ENCODE assay signal across 1 cellular context in the genomic region with DNA sequence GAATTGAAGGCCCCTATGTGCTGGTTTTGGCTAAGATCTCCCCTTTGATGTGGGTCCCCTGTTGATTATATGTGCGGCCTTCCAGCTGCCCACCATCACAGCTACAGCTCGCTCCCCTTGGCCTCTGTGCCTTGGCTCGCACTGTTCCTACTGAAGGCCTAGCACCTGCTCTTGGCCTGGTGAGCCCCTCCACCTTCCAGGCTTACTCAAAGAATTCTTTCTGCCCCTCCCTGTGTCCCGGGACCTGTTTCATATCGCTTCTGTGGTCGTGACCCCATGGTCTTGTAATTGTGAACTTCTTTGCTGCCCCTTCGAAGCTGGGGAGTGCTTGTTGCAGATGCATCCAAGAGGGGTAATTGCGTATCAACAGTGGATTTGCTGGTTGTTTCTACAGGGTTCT.
TF ChIP-seq lines count a peak whose summit lies in the region.

No MANE protein-coding gene starts in this region.

TF ChIP-seq in HepG2, 621 proteins besides CTCF, POLR2A, EP300 and RAD21:
- TF ChIP-seq BCL6 (CRISPR knock-in tag; IDR thresholded peaks at IDR 0.05), result no peak
